In genomic region chr22:40507491-40507890, GRCh38 we compare ENCODE assay signal across 16 cellular contexts.
"Had no signal": no experiment of that assay in that cellular context is flagged by ENCODE, and none has a peak within 500 bp of the region (broad histone marks: within the 10 kb centered on the region; RNA-seq: fewer than 3 reads in every experiment).

No MANE protein-coding gene starts in this region.

- H3K36me3 ChIP-seq: ascending aorta, cardiac muscle cell, lower lobe of right lung, tibial nerve had no signal

- H3K9me3 Mint-ChIP-seq: activated CD4-positive, alpha-beta memory T cell treated with anti-CD3 and anti-CD28 coated beads for 36 hours; activated naive CD4-positive, alpha-beta T cell treated with anti-CD3 and anti-CD28 coated beads, Interleukin-2, amount 10 ng/mL, durations not matched to agents 7 days and 5 days; activated T-cell treated with anti-CD3 and anti-CD28 coated beads, Interleukin-2, amount 50 U/mL, for 24 hours had no signal

- H3K9me3 ChIP-seq: ascending aorta, lower lobe of right lung, tibial nerve had no signal

- DNase-seq: activated CD4-positive, alpha-beta memory T cell treated with anti-CD3 and anti-CD28 coated beads for 36 hours; activated CD4-positive, alpha-beta T cell treated with anti-CD3 and anti-CD28 coated beads for 36 hours; activated naive CD4-positive, alpha-beta T cell treated with anti-CD3 and anti-CD28 coated beads, Interleukin-2, amount 10 ng/mL, durations not matched to agents 7 days and 5 days; activated T-cell treated with anti-CD3 and anti-CD28 coated beads, Interleukin-2, amount 50 U/mL, for 24 hours; dorsolateral prefrontal cortex; kidney glomerular epithelial cell; lower lobe of right lung; midbrain; retina; stimulated activated CD4-positive, alpha-beta T cell treated with anti-CD3 and anti-CD28 coated beads, Interleukin-12 subunit alpha, Interleukin-12 subunit beta, amount 100 ng/mL, for 4 hours; stimulated activated CD4-positive, alpha-beta T cell treated with anti-CD3 and anti-CD28 coated beads, Interleukin-2, amount 100 ng/mL, for 24 hours; T-helper 2 cell had no signal

- H3K4me3 ChIP-seq: ascending aorta, cardiac muscle cell, dorsolateral prefrontal cortex, lower lobe of right lung, tibial nerve had no signal

- H3K27me3 ChIP-seq: ascending aorta, cardiac muscle cell, dorsolateral prefrontal cortex, tibial nerve had no signal

- H3K27ac Mint-ChIP-seq: activated CD4-positive, alpha-beta memory T cell treated with anti-CD3 and anti-CD28 coated beads for 36 hours; activated CD4-positive, alpha-beta T cell treated with anti-CD3 and anti-CD28 coated beads for 36 hours; activated naive CD4-positive, alpha-beta T cell treated with anti-CD3 and anti-CD28 coated beads, Interleukin-2, amount 10 ng/mL, durations not matched to agents 7 days and 5 days; activated T-cell treated with anti-CD3 and anti-CD28 coated beads, Interleukin-2, amount 50 U/mL, for 24 hours had no signal

- ATAC-seq: activated CD4-positive, alpha-beta T cell treated with anti-CD3 and anti-CD28 coated beads for 36 hours; esophagus mucosa; lower lobe of right lung had no signal

- H3K4me3 Mint-ChIP-seq: activated CD4-positive, alpha-beta memory T cell treated with anti-CD3 and anti-CD28 coated beads for 36 hours; activated CD4-positive, alpha-beta T cell treated with anti-CD3 and anti-CD28 coated beads for 36 hours; activated naive CD4-positive, alpha-beta T cell treated with anti-CD3 and anti-CD28 coated beads, Interleukin-2, amount 10 ng/mL, durations not matched to agents 7 days and 5 days; activated T-cell treated with anti-CD3 and anti-CD28 coated beads, Interleukin-2, amount 50 U/mL, for 24 hours had no signal

- H3K27me3 Mint-ChIP-seq: activated CD4-positive, alpha-beta memory T cell treated with anti-CD3 and anti-CD28 coated beads for 36 hours; activated CD4-positive, alpha-beta T cell treated with anti-CD3 and anti-CD28 coated beads for 36 hours; activated naive CD4-positive, alpha-beta T cell treated with anti-CD3 and anti-CD28 coated beads, Interleukin-2, amount 10 ng/mL, durations not matched to agents 7 days and 5 days; activated T-cell treated with anti-CD3 and anti-CD28 coated beads, Interleukin-2, amount 50 U/mL, for 24 hours had no signal

- H3K27ac ChIP-seq: cardiac muscle cell had no signal
